1 cellular context compared by ENCODE assay signal in genomic region chr5:173328896-173329369, GRCh38.
A peak's percentile ranks its signal among the peaks of the same experiment; 100 is the strongest.
TF ChIP-seq lines count a peak whose summit lies in the region.

No MANE protein-coding gene starts in this region.

TF ChIP-seq in HEK293, 187 proteins besides CTCF, POLR2A, EP300 and RAD21 (continued from another document):
- TF ChIP-seq, protein P1, sequence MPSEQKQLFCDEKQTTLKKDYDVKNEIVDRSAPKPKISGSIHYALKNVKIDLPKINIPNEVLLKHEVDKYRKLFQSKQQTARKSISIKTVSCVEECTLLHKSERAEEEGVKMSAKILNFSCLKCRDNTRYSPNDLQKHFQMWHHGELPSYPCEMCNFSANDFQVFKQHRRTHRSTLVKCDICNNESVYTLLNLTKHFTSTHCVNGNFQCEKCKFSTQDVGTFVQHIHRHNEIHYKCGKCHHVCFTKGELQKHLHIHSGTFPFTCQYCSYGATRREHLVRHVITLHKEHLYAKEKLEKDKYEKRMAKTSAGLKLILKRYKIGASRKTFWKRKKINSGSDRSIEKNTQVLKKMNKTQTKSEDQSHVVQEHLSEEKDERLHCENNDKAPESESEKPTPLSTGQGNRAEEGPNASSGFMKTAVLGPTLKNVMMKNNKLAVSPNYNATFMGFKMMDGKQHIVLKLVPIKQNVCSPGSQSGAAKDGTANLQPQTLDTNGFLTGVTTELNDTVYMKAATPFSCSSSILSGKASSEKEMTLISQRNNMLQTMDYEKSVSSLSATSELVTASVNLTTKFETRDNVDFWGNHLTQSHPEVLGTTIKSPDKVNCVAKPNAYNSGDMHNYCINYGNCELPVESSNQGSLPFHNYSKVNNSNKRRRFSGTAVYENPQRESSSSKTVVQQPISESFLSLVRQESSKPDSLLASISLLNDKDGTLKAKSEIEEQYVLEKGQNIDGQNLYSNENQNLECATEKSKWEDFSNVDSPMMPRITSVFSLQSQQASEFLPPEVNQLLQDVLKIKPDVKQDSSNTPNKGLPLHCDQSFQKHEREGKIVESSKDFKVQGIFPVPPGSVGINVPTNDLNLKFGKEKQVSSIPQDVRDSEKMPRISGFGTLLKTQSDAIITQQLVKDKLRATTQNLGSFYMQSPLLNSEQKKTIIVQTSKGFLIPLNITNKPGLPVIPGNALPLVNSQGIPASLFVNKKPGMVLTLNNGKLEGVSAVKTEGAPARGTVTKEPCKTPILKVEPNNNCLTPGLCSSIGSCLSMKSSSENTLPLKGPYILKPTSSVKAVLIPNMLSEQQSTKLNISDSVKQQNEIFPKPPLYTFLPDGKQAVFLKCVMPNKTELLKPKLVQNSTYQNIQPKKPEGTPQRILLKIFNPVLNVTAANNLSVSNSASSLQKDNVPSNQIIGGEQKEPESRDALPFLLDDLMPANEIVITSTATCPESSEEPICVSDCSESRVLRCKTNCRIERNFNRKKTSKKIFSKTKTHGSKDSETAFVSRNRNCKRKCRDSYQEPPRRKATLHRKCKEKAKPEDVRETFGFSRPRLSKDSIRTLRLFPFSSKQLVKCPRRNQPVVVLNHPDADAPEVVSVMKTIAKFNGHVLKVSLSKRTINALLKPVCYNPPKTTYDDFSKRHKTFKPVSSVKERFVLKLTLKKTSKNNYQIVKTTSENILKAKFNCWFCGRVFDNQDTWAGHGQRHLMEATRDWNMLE (tag by site-specific recombination; conservative IDR thresholded peaks at IDR 0.05; ENCODE audit: low read depth) = no peak
- TF ChIP-seq, protein P2, sequence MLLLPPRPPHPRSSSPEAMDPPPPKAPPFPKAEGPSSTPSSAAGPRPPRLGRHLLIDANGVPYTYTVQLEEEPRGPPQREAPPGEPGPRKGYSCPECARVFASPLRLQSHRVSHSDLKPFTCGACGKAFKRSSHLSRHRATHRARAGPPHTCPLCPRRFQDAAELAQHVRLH (tag by site-specific recombination; IDR thresholded peaks at IDR 0.05) = no peak
- TF ChIP-seq ZBTB8A (tag by site-specific recombination; IDR thresholded peaks at IDR 0.05) = no peak
- peak; percentile 9 for TF ChIP-seq ZNF660 (tag by site-specific recombination; IDR thresholded peaks at IDR 0.05)
- no peak for TF ChIP-seq ZNF521 (tag by site-specific recombination; IDR thresholded peaks at IDR 0.05)
- TF ChIP-seq KLF16 (tag by site-specific recombination; IDR thresholded peaks at IDR 0.05) = no peak
- no peak for TF ChIP-seq KLF9 (tag by site-specific recombination; IDR thresholded peaks at IDR 0.05; ENCODE audit: low read depth)
- TF ChIP-seq ZNF561 (tag by site-specific recombination; IDR thresholded peaks at IDR 0.05; ENCODE audit: borderline replicate concordance) = 0 out of 2 replicates have a peak, but pooled peaks have one; percentile 5
- TF ChIP-seq ZNF768 (tag by site-specific recombination; IDR thresholded peaks at IDR 0.05) = no peak
- no peak for TF ChIP-seq ZNF404 (tag by site-specific recombination; IDR thresholded peaks at IDR 0.05)
- TF ChIP-seq ZBTB21 (tag by site-specific recombination; IDR thresholded peaks at IDR 0.05) = 0 out of 2 replicates have a peak, but pooled peaks have one; percentile 9
- 0 out of 2 replicates have a peak, but pooled peaks have one; percentile 7 for TF ChIP-seq ZIC2 (tag by site-specific recombination; IDR thresholded peaks at IDR 0.05)
- no peak for TF ChIP-seq KLF7 (tag by site-specific recombination; IDR thresholded peaks at IDR 0.05; ENCODE audit: borderline replicate concordance)
- no peak for TF ChIP-seq REPIN1 (tag by site-specific recombination; IDR thresholded peaks at IDR 0.05; ENCODE audit: low read depth)
- TF ChIP-seq ZNF747 (tag by site-specific recombination; IDR thresholded peaks at IDR 0.05) = no peak
- TF ChIP-seq TSHZ1 (tag by site-specific recombination; IDR thresholded peaks at IDR 0.05; ENCODE audit: borderline replicate concordance) = 0 out of 2 replicates have a peak, but pooled peaks have one; percentile 5
- TF ChIP-seq ZNF600 (tag by site-specific recombination; IDR thresholded peaks at IDR 0.05) = peak; percentile 44
- TF ChIP-seq ZNF24 (tag by site-specific recombination; IDR thresholded peaks at IDR 0.05) = 0 out of 2 replicates have a peak, but pooled peaks have one; percentile 6
- TF ChIP-seq ZNF707 (tag by site-specific recombination; IDR thresholded peaks at IDR 0.05) = peak; percentile 59; the same call in 1 of the 2 replicates
